In the genomic region with DNA sequence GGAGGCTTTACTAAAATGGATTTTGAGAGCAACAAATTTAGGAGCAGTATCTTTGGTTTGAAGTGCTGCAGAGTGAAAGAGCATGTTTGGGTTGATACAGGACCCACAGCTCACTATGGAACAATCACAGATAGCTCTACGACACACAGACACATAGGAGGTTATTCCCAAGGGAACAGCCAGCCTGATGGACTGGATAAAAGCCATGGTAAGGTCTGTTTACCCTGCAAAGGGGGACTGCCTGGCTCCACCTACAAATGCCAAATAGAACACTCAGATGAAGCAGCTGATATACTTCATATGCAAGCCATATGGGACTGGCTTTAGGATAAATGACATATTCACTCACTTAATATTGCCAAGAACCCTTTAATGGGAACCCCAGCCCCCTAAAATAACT, we compare ENCODE assay signal across 9 cellular contexts.
A peak's percentile ranks its signal among the peaks of the same experiment; 100 is the strongest.
DNase-seq lines count a peak whose midpoint lies in the region; ATAC-seq and TF ChIP-seq lines count a peak whose summit lies in the region.
"Had no signal": no experiment of that assay in that cellular context is flagged by ENCODE, and none has a peak within 500 bp of the region (broad histone marks: within the 10 kb centered on the region; RNA-seq: fewer than 3 reads in every experiment).

No MANE protein-coding gene starts in this region.

- peaks cover 5% of the 10 kb centered on the region for H3K9me3 Mint-ChIP-seq in WTC11
- no peaks in the 10 kb centered on the region for H3K9me3 Mint-ChIP-seq in nephron

- TF ChIP-seq CTCF in WTC11 (IDR thresholded peaks at IDR 0.05) = no peak
- TF ChIP-seq CTCF in nephron (IDR thresholded peaks at IDR 0.05; ENCODE audit: unreplicated experiment in 3 of 3) = no peak

- peaks cover 4% of the 10 kb centered on the region for H3K36me3 Mint-ChIP-seq in WTC11
- no peaks in the 10 kb centered on the region for H3K36me3 Mint-ChIP-seq in nephron (ENCODE audit: low read depth)

- H3K4me3 Mint-ChIP-seq in WTC11 (no peak overlapping the region), nephron (no peak overlapping the region)

- CTCF ChIA-PET in WTC11 (lab: Charles Lee) = interaction anchor here (0.8 to 1.8 kb wide), 2 partner anchors 39 to 45 kb away, joined by 4 read pairs; no protein-coding TSS in a partner anchor

- H3K27ac Mint-ChIP-seq in WTC11 = no peak overlapping the region
- peak overlapping the region in 2 of 3 experiments; percentile 25 to 62 for H3K27ac Mint-ChIP-seq in nephron

- H3K27me3 Mint-ChIP-seq in WTC11 (ENCODE audit: low read depth) (no peaks in the 10 kb centered on the region), nephron (ENCODE audit: low read depth) (no peaks in the 10 kb centered on the region)

- H3K4me1 Mint-ChIP-seq in WTC11 (peaks cover 17% of the 10 kb centered on the region), nephron (peaks cover 7% of the 10 kb centered on the region)

- POLR2A ChIA-PET in WTC11 (lab: Charles Lee) = interaction anchor here (0.6 to 1.1 kb wide), 2 partner anchors 25 to 502 kb away, joined by 3 to 4 read pairs; no protein-coding TSS in a partner anchor

- ATAC-seq in HG02938 (IDR thresholded peaks at IDR 0.05; ENCODE audit: unreplicated experiment) (peak; percentile 24), WTC11 (peak; percentile 57), GM19463 (IDR thresholded peaks at IDR 0.05; ENCODE audit: unreplicated experiment) (no peak)

- peak; percentile 9 for DNase-seq in DMS 273 (lab: John Stamatoyannopoulos, UW; ENCODE audit: unreplicated experiment)
- DNase-seq in DMS 273 treated with DMSO at 0.1 percent for 48 hours (lab: John Stamatoyannopoulos, UW) = no peak
- DNase-seq in WTC11 (ENCODE audit: low spot score) = no peak
- no peak for DNase-seq in COLO829 (ENCODE audit: low spot score)
- DNase-seq in Ammon's horn (ENCODE audit: low spot score) = no peak
- DNase-seq: kidney glomerular epithelial cell had no signal

TF ChIP-seq in WTC11, 78 proteins besides CTCF, POLR2A, EP300 and RAD21:
- no peak for TF ChIP-seq GRHL2 (CRISPR knock-in tag; IDR thresholded peaks at IDR 0.05; ENCODE audit: insufficient replicate concordance, severe bottlenecking)
- TF ChIP-seq MLX (CRISPR knock-in tag; IDR thresholded peaks at IDR 0.05) = no peak
- TF ChIP-seq ZNF138 (CRISPR knock-in tag; conservative IDR thresholded peaks at IDR 0.05) = no peak
- no peak for TF ChIP-seq NR3C1 (CRISPR knock-in tag; conservative IDR thresholded peaks at IDR 0.05; ENCODE audit: low read depth)
- TF ChIP-seq, protein P1, sequence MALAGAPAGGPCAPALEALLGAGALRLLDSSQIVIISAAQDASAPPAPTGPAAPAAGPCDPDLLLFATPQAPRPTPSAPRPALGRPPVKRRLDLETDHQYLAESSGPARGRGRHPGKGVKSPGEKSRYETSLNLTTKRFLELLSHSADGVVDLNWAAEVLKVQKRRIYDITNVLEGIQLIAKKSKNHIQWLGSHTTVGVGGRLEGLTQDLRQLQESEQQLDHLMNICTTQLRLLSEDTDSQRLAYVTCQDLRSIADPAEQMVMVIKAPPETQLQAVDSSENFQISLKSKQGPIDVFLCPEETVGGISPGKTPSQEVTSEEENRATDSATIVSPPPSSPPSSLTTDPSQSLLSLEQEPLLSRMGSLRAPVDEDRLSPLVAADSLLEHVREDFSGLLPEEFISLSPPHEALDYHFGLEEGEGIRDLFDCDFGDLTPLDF (CRISPR knock-in tag; IDR thresholded peaks at IDR 0.05) = no peak
- no peak for TF ChIP-seq FOXK1 (CRISPR knock-in tag; IDR thresholded peaks at IDR 0.05)
- TF ChIP-seq HMGA2 (CRISPR knock-in tag; IDR thresholded peaks at IDR 0.05) = no peak
- TF ChIP-seq ZNF671 (CRISPR knock-in tag; IDR thresholded peaks at IDR 0.05) = no peak
- no peak for TF ChIP-seq ZNF232 (CRISPR knock-in tag; IDR thresholded peaks at IDR 0.05)
- no peak for TF ChIP-seq ATF2 (CRISPR knock-in tag; IDR thresholded peaks at IDR 0.05; ENCODE audit: borderline replicate concordance, low read depth)
- TF ChIP-seq ZMAT4 (CRISPR knock-in tag; IDR thresholded peaks at IDR 0.05) = no peak
- no peak for TF ChIP-seq NFATC4 (CRISPR knock-in tag; IDR thresholded peaks at IDR 0.05)
- TF ChIP-seq ZNF263 (CRISPR knock-in tag; IDR thresholded peaks at IDR 0.05; ENCODE audit: low read depth) = no peak
- no peak for TF ChIP-seq NR2C2 (CRISPR knock-in tag; IDR thresholded peaks at IDR 0.05)
- TF ChIP-seq USF2 (CRISPR knock-in tag; IDR thresholded peaks at IDR 0.05) = no peak
- TF ChIP-seq RELA (CRISPR knock-in tag; IDR thresholded peaks at IDR 0.05; ENCODE audit: borderline replicate concordance) = no peak
- TF ChIP-seq ZNF416 (CRISPR knock-in tag; IDR thresholded peaks at IDR 0.05) = no peak
- TF ChIP-seq IRF1 (CRISPR knock-in tag; IDR thresholded peaks at IDR 0.05) = no peak
- no peak for TF ChIP-seq NR1H2 (CRISPR knock-in tag; IDR thresholded peaks at IDR 0.05)
